In genomic region chr6:3052481-3053230, GRCh38 we compare ENCODE assay signal across 10 cellular contexts. TPM values are rescaled to one million over a fixed set of nuclear protein-coding genes. Genes with fewer than 3 reads are reported as not detected.
DNase-seq lines count a peak whose midpoint lies in the region; ATAC-seq, FAIRE-seq and TF ChIP-seq lines count a peak whose summit lies in the region.
"Had no signal": no experiment of that assay in that cellular context is flagged by ENCODE, and none has a peak within 500 bp of the region (broad histone marks: within the 10 kb centered on the region; RNA-seq: fewer than 3 reads in every experiment).

No MANE protein-coding gene starts in this region.

- intact Hi-C loops in K562 (cut with micrococcal nuclease) = loop anchor here (1.0 to 5.0 kb wide), 3 partner anchors 29 to 120 kb away; no protein-coding TSS in a partner anchor
- intact Hi-C loops in natural killer cell (cut with micrococcal nuclease) = loop anchor here (1.0 to 10.0 kb wide), 2 partner anchors 53 to 258 kb away; partner anchors contain the start of gene NQO2
- intact Hi-C loops in thyroid gland (cut with DNase I) = loop anchor here (5.0 to 10.0 kb wide), 2 partner anchors 55 to 208 kb away; partner anchors contain the start of genes NQO2 and SERPINB1

- TF ChIP-seq POLR2A in K562 (conservative IDR thresholded peaks at IDR 0.05) (no peak), thyroid gland (IDR thresholded peaks at IDR 0.05) (no peak)

- H2AFZ ChIP-seq in K562 (ENCODE audit: low read depth, low read length) = peak overlapping the region; percentile 94

- H3K9me1 ChIP-seq in K562 (ENCODE audit: control insufficient read depth, insufficient read depth, low read length) = no peaks in the 10 kb centered on the region

- POLR2A ChIA-PET in CD8-positive, alpha-beta memory T cell (lab: Charles Lee) = interaction anchor here (1.0 to 1.6 kb wide), 6 partner anchors 21 to 63 kb away, joined by 3 to 37 read pairs (median 9); partner anchors contain the start of gene NQO2
- POLR2A ChIA-PET in K562 (lab: Yijun Ruan, JAX) = interaction anchor here (0.6 to 2.8 kb wide), 14 partner anchors 11 to 261 kb away, joined by 3 to 24 read pairs (median 8); no protein-coding TSS in a partner anchor

- peaks cover 9 to 30% (median 10%) of the 10 kb centered on the region in 3 donors for H3K4me1 Mint-ChIP-seq in CD8-positive, alpha-beta memory T cell
- peaks cover 0 to 7% (median 5%) of the 10 kb centered on the region in 3 donors for H3K4me1 Mint-ChIP-seq in IgD-negative memory B cell
- peaks cover 10 to 17% of the 10 kb centered on the region in 2 donors for H3K4me1 Mint-ChIP-seq in natural killer cell

- H3K9ac ChIP-seq in K562 (ENCODE audit: insufficient read depth in 1 of 2, low read depth in 2 of 2, low read length in 2 of 2) = peak overlapping the region; percentile 74 to 96

- in situ Hi-C loops in K562 (cut with MboI) = loop anchor here (5.0 to 10.0 kb wide), 3 partner anchors 50 to 268 kb away; partner anchors contain the start of gene SERPINB1

- peak overlapping the region; percentile 69 for H3K27ac ChIP-seq in CD8-positive, alpha-beta memory T cell (ENCODE audit: low read depth, low read length)
- peak overlapping the region; percentile 80 for H3K27ac ChIP-seq in K562 (ENCODE audit: extremely low read depth, low read depth, low read length)
- H3K27ac ChIP-seq in thyroid gland = no peak overlapping the region

- H3K27me3 Mint-ChIP-seq in CD8-positive, alpha-beta memory T cell = peaks cover 5 to 8% of the 10 kb centered on the region in 2 donors
- H3K27me3 Mint-ChIP-seq in IgD-negative memory B cell (peaks cover 4% of the 10 kb centered on the region), natural killer cell (ENCODE audit: low read depth in 2 of 2) (peaks cover 0 to 11% of the 10 kb centered on the region in 2 donors)

- peak overlapping the region; percentile 59 for H3K4me3 ChIP-seq in CD8-positive, alpha-beta memory T cell (ENCODE audit: low read length)
- H3K4me3 ChIP-seq in K562 = peak overlapping the region; percentile 66
- no peak overlapping the region for H3K4me3 ChIP-seq in thyroid gland (replicated peaks in 1 of 3)

- H3K4me2 ChIP-seq in K562 (ENCODE audit: insufficient read depth, low read length) = peak overlapping the region; percentile 84

- no TSS peak for BruUV-seq in K562 (replicated peaks; lab: Mats Ljungman, UMichigan)

- ATAC-seq in K562 (peak; percentile 1; the same call in 2 of the 3 replicates), natural killer cell (no peak)

- no peak for TF ChIP-seq CTCF in K562 (IDR thresholded peaks at IDR 0.05 in 2 of 3, conservative IDR thresholded peaks at IDR 0.05 in 1 of 3; ENCODE audit: insufficient read depth in 2 of 3, low read depth in 1 of 3, low read length in 3 of 3)
- no peak for TF ChIP-seq CTCF in natural killer cell (IDR thresholded peaks at IDR 0.05)
- TF ChIP-seq CTCF in thyroid gland (IDR thresholded peaks at IDR 0.05) = no peak

- H3K9me3 ChIP-seq in CD8-positive, alpha-beta memory T cell (ENCODE audit: low read length) = no peaks in the 10 kb centered on the region
- H3K9me3 ChIP-seq in K562 (replicated peaks; ENCODE audit: control insufficient read depth, insufficient read depth, low read depth, low read length) (no peaks in the 10 kb centered on the region), thyroid gland (no peaks in the 10 kb centered on the region)
- H3K9me3 ChIP-seq: psoas muscle had no signal

- TF ChIP-seq EP300 in K562 (IDR thresholded peaks at IDR 0.05; ENCODE audit: low read length) = no peak

- H3K36me3 Mint-ChIP-seq in CD8-positive, alpha-beta memory T cell = no peaks in the 10 kb centered on the region
- H3K36me3 Mint-ChIP-seq in IgD-negative memory B cell (no peaks in the 10 kb centered on the region), natural killer cell (no peaks in the 10 kb centered on the region)

- H4K20me1 ChIP-seq in K562 (replicated peaks; ENCODE audit: control insufficient read depth, insufficient read depth, low read length) = no peaks in the 10 kb centered on the region

- H3K4me1 ChIP-seq in CD8-positive, alpha-beta memory T cell (ENCODE audit: insufficient read depth, low read length) = peaks cover 7% of the 10 kb centered on the region
- H3K4me1 ChIP-seq in K562 (replicated peaks in 1 of 2; ENCODE audit: control insufficient read depth in 2 of 2, insufficient read depth in 2 of 2, low read length in 2 of 2) = peaks cover 33 to 35% of the 10 kb centered on the region in 2 experiments
- H3K4me1 ChIP-seq in thyroid gland = peaks cover 0 to 15% of the 10 kb centered on the region in 2 donors
- H3K4me1 ChIP-seq: psoas muscle had no signal

- H3K36me3 ChIP-seq in CD8-positive, alpha-beta memory T cell (ENCODE audit: insufficient read depth, low read length) = no peaks in the 10 kb centered on the region
- H3K36me3 ChIP-seq in K562 (ENCODE audit: control insufficient read depth, insufficient read depth, low read length) (no peaks in the 10 kb centered on the region), thyroid gland (no peaks in the 10 kb centered on the region)

- no peak for FAIRE-seq in K562 (lab: Jason Lieb, UNC)

- peak overlapping the region in 5 of 8 donors; percentile 13 to 86 (median 63) for H3K27ac Mint-ChIP-seq in CD8-positive, alpha-beta memory T cell
- H3K27ac Mint-ChIP-seq in IgD-negative memory B cell (peak overlapping the region; percentile 16 to 58 (median 52)), natural killer cell (peak overlapping the region in 1 of 2 donors; percentile 71)

- H3K4me3 Mint-ChIP-seq in CD8-positive, alpha-beta memory T cell = peak overlapping the region; percentile 60 to 92 (median 80)
- H3K4me3 Mint-ChIP-seq in IgD-negative memory B cell (peak overlapping the region; percentile 47 to 88 (median 74)), natural killer cell (peak overlapping the region; percentile 68)

- no peaks in the 10 kb centered on the region for H3K9me3 Mint-ChIP-seq in CD8-positive, alpha-beta memory T cell
- no peaks in the 10 kb centered on the region for H3K9me3 Mint-ChIP-seq in IgD-negative memory B cell
- no peaks in the 10 kb centered on the region for H3K9me3 Mint-ChIP-seq in natural killer cell

- H3K27me3 ChIP-seq in CD8-positive, alpha-beta memory T cell (ENCODE audit: insufficient read depth, low read length, poor library complexity, severe bottlenecking) = no peaks in the 10 kb centered on the region
- H3K27me3 ChIP-seq in K562 (ENCODE audit: control insufficient read depth in 2 of 2, insufficient read depth in 2 of 2, low read length in 2 of 2) (no peaks in the 10 kb centered on the region), thyroid gland (no peaks in the 10 kb centered on the region)

- 25% methylated on average over 17 of the region's 17 CpGs for WGBS in K562 (ENCODE audit: insufficient coverage, low coverage, missing lambda C conversion rate)
- WGBS in thyroid gland, 2 donors = 80 to 87% methylated on average over 17 of the region's 17 CpGs

- CTCF ChIA-PET in CD8-positive, alpha-beta memory T cell (lab: Charles Lee) = interaction anchor here (0.8 to 5.8 kb wide), 8 partner anchors 11 to 63 kb away, joined by 3 to 73 read pairs (median 6); partner anchors contain the start of genes NQO2 and RIPK1
- CTCF ChIA-PET in K562 (lab: Yijun Ruan, JAX; ENCODE audit: low intra/inter-chr PET ratio) = interaction anchor here (0.8 to 2.4 kb wide), 3 partner anchors 10 to 52 kb away, joined by 3 to 5 read pairs (median 3); no protein-coding TSS in a partner anchor

- TF ChIP-seq RAD21 in K562 (CRISPR knock-in tag; conservative IDR thresholded peaks at IDR 0.05 in 1 of 2, IDR thresholded peaks at IDR 0.05 in 1 of 2) = no peak

- DNase-seq in CD8-positive, alpha-beta memory T cell = no peak
- DNase-seq in K562 (ENCODE audit: extremely low read depth in 1 of 4, low spot score in 3 of 4) (peak in 3 of 4 experiments; percentile 41 to 53 (median 45)), natural killer cell (no peak), mucosa of gallbladder (ENCODE audit: low spot score) (no peak), thyroid gland (no peak), NCI-H2029 (lab: John Stamatoyannopoulos, UW) (no peak), hepatic stellate cell (ENCODE audit: low spot score) (no peak)
- DNase-seq: NCI-H524, psoas muscle had no signal

- H3K79me2 ChIP-seq in K562 (ENCODE audit: control insufficient read depth, insufficient read depth, low read length) = peaks cover 8% of the 10 kb centered on the region; the same call in 2 of the 3 replicates

RNA-seq across cellular contexts. Expression of gene RIPK1, which starts 15.6 kb away (rescaled TPM):
- total RNA-seq in CD8-positive, alpha-beta memory T cell = 10 to 100 TPM; 21.7 to 22.1 TPM
- 25.1 TPM for polyA plus RNA-seq in CD8-positive, alpha-beta memory T cell
- polyA plus RNA-seq in IgD-negative memory B cell (13.0 TPM), K562 (2011; rRNA removed) (15.9 and 23.2 TPM in 2 replicates), K562 (2014; fragmentation: Illumina TruSeq; extraction: Trizol) (21.7 and 24.9 TPM in 2 replicates), K562 (2014; fragmentation: Nextera tagmentation; extraction: Ambion mirVana) (1 to 10 TPM; 3.8 to 4.5 TPM), K562 (2014; rRNA removed) (14.5 and 16.9 TPM in 2 replicates)
- total RNA-seq in K562 (2011; cell fraction: chromatin; rRNA removed; ENCODE audit: low replicate concordance) = 21.4 and 26.8 TPM in 2 replicates
- 10.3 and 11.1 TPM in 2 replicates for total RNA-seq in K562 (2011; cell fraction: nucleolus; rRNA removed)
- total RNA-seq in K562 (2011; cell fraction: nucleoplasm; rRNA removed) = 12.0 and 12.4 TPM in 2 replicates
- total RNA-seq in K562 (2014; rRNA removed) (14.4 and 15.8 TPM in 2 replicates), K562 (2014; rRNA removed; fragmentation: Illumina TruSeq; extraction: Trizol) (17.7 and 19.6 TPM in 2 replicates), K562 (2015; rRNA removed; fragmentation: Illumina TruSeq; extraction: Trizol) (20.9 and 23.2 TPM in 2 replicates), K562 (2021) (17.2 and 19.4 TPM in 2 replicates), natural killer cell (10 to 100 TPM; 30.9 to 44.8 (median 34.5) TPM), mucosa of gallbladder (26.3 TPM), thyroid gland (10 to 100 TPM; 26.2 to 33.5 (median 29.0) TPM)
- 11.5 and 12.3 TPM in 2 replicates for polyA plus RNA-seq in K562 (2011; cell fraction: cytosol; rRNA removed)
- 11.6 and 14.1 TPM in 2 replicates for polyA plus RNA-seq in K562 (2011; cell fraction: nucleus; rRNA removed)
- 17.4 and 19.0 TPM in 2 replicates for polyA plus RNA-seq in K562 (2012)
- polyA minus RNA-seq in K562 (2011; rRNA and poly(A)+ RNA removed) = 29.0 and 42.9 TPM in 2 replicates
- 10.7 and 18.6 TPM in 2 replicates for polyA minus RNA-seq in K562 (2011; cell fraction: cytosol; rRNA and poly(A)+ RNA removed)
- polyA minus RNA-seq in K562 (2011; cell fraction: nucleus; rRNA and poly(A)+ RNA removed) = 4.7 and 6.1 TPM in 2 replicates

RNA-seq across cellular contexts. Expression of gene NQO2, which starts 53.0 kb away (rescaled TPM):
- 10 to 100 TPM; 15.6 to 18.5 TPM for total RNA-seq in CD8-positive, alpha-beta memory T cell
- 53.5 TPM for polyA plus RNA-seq in CD8-positive, alpha-beta memory T cell
- 27.6 TPM for polyA plus RNA-seq in IgD-negative memory B cell
- 88.6 and 124 TPM in 2 replicates for total RNA-seq in K562 (2011; cell fraction: chromatin; rRNA removed; ENCODE audit: low replicate concordance)
- total RNA-seq in K562 (2011; cell fraction: nucleolus; rRNA removed) = 76.6 and 81.5 TPM in 2 replicates
- 59.8 and 71.4 TPM in 2 replicates for total RNA-seq in K562 (2011; cell fraction: nucleoplasm; rRNA removed)
- total RNA-seq in K562 (2014; rRNA removed) = 101 and 110 TPM in 2 replicates
- total RNA-seq in K562 (2014; rRNA removed; fragmentation: Illumina TruSeq; extraction: Trizol) = 106 and 108 TPM in 2 replicates
- total RNA-seq in K562 (2015; rRNA removed; fragmentation: Illumina TruSeq; extraction: Trizol) = 116 TPM in 2 replicates
- 136 and 139 TPM in 2 replicates for total RNA-seq in K562 (2021)
- polyA plus RNA-seq in K562 (2011; rRNA removed) = 187 and 214 TPM in 2 replicates
- 201 and 211 TPM in 2 replicates for polyA plus RNA-seq in K562 (2011; cell fraction: cytosol; rRNA removed)
- 136 and 150 TPM in 2 replicates for polyA plus RNA-seq in K562 (2011; cell fraction: nucleus; rRNA removed)
- polyA plus RNA-seq in K562 (2012) = 121 and 287 TPM in 2 replicates
- 113 and 118 TPM in 2 replicates for polyA plus RNA-seq in K562 (2014; fragmentation: Illumina TruSeq; extraction: Trizol)
- 10 to 100 TPM; 54.6 to 70.1 TPM for polyA plus RNA-seq in K562 (2014; fragmentation: Nextera tagmentation; extraction: Ambion mirVana)
- polyA plus RNA-seq in K562 (2014; rRNA removed) = 145 and 149 TPM in 2 replicates
- polyA minus RNA-seq in K562 (2011; rRNA and poly(A)+ RNA removed) = 136 and 185 TPM in 2 replicates
- 67.3 and 100 TPM in 2 replicates for polyA minus RNA-seq in K562 (2011; cell fraction: cytosol; rRNA and poly(A)+ RNA removed)
- 20.6 and 27.7 TPM in 2 replicates for polyA minus RNA-seq in K562 (2011; cell fraction: nucleus; rRNA and poly(A)+ RNA removed)
- 10 to 100 TPM; 13.1 to 21.7 (median 16.2) TPM for total RNA-seq in natural killer cell
- 35.0 TPM for total RNA-seq in mucosa of gallbladder
- total RNA-seq in thyroid gland = 10 to 100 TPM; 20.7 to 43.0 (median 36.3) TPM

Comparison
In these comparisons a context has a peak if more than half of its experiments do, and no peak if none do; other contexts are left out.
1. DNase-seq: peak in K562 (3 of 4); none in CD8-positive, alpha-beta memory T cell (0 of 5), natural killer cell (single experiment), mucosa of gallbladder (single experiment), thyroid gland (0 of 2), NCI-H2029 (single experiment) and hepatic stellate cell (single experiment).
2. H3K27ac ChIP-seq: peak in CD8-positive, alpha-beta memory T cell (single experiment) and K562 (single experiment); none in thyroid gland (0 of 3).
3. H3K4me3 ChIP-seq: peak in CD8-positive, alpha-beta memory T cell (single experiment) and K562 (single experiment); none in thyroid gland (0 of 3).
4. Peak in every context shown above with its lines, with median percentiles within 50 percentile points of each other: H3K4me3 Mint-ChIP-seq.